In the genomic region with DNA sequence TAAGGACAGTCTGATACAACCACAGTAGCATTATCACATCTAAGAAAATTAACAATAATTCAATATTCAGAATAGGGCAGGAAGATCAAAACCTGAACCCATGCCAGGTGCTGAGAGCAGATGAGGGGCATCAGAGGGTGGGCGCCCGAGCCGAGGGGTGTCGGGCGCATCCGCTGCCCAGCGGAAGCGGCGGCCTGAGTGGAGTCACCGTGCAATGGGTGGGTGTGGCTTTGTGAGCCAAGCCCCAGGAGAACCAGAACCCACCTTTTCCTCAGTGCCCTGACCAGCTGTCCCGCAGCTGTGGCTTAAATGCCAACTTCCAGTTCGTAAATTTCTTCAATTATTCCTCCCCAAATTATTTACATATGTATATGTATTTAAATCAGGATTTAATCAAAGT, we compare ENCODE assay signal across 10 cellular contexts. TPM values are rescaled to one million over a fixed set of nuclear protein-coding genes. Genes with fewer than 3 reads are reported as not detected.
DNase-seq lines count a peak whose midpoint lies in the region; ATAC-seq and TF ChIP-seq lines count a peak whose summit lies in the region.
"Had no signal": no experiment of that assay in that cellular context is flagged by ENCODE, and none has a peak within 500 bp of the region (broad histone marks: within the 10 kb centered on the region; RNA-seq: fewer than 3 reads in every experiment).

No MANE protein-coding gene starts in this region.

- POLR2A ChIA-PET in AG04449 (lab: Yijun Ruan, JAX) = no interaction called here

- TF ChIP-seq CTCF in AG04449 (IDR thresholded peaks at IDR 0.05; ENCODE audit: insufficient read depth, low read length, missing control alignments) = no peak
- TF ChIP-seq CTCF in natural killer cell (IDR thresholded peaks at IDR 0.05) = no peak

- DNase-seq in AG04449 (ENCODE audit: low read depth, low spot score) = no peak
- DNase-seq in effector memory CD4-positive, alpha-beta T cell = no peak
- no peak for DNase-seq in natural killer cell
- DNase-seq in GOT3 (lab: John Stamatoyannopoulos, UW) = no peak
- no peak for DNase-seq in NCI-H774 (lab: John Stamatoyannopoulos, UW)
- no peak for DNase-seq in NCI-H146 treated with DMSO at 0.1 percent for 48 hours (lab: John Stamatoyannopoulos, UW; ENCODE audit: unreplicated experiment)
- DNase-seq: Kasumi-1 had no signal

- H3K27me3 Mint-ChIP-seq in IgD-negative memory B cell = no peaks in the 10 kb centered on the region
- H3K27me3 Mint-ChIP-seq in natural killer cell (ENCODE audit: low read depth in 2 of 2) = no peaks in the 10 kb centered on the region

- ATAC-seq in natural killer cell = peak in 2 of 3 donors; percentile 27 to 44
- no peak for ATAC-seq in GM21529 (IDR thresholded peaks at IDR 0.05; ENCODE audit: unreplicated experiment)
- ATAC-seq: HCT116 had no signal

- peak overlapping the region; percentile 44 for H3K27ac ChIP-seq in effector memory CD4-positive, alpha-beta T cell (ENCODE audit: insufficient read depth, low read length, poor library complexity, severe bottlenecking)

- H3K4me1 Mint-ChIP-seq in IgD-negative memory B cell = peaks cover 16 to 25% (median 23%) of the 10 kb centered on the region in 3 donors
- H3K4me1 Mint-ChIP-seq in natural killer cell = peaks cover 11 to 32% of the 10 kb centered on the region in 2 donors

- no peaks in the 10 kb centered on the region for H3K27me3 ChIP-seq in effector memory CD4-positive, alpha-beta T cell (replicated peaks; ENCODE audit: control insufficient read depth, insufficient read depth, low read length, poor library complexity, severe bottlenecking)

- H3K9me3 ChIP-seq in effector memory CD4-positive, alpha-beta T cell (ENCODE audit: control insufficient read depth, low read length) = no peaks in the 10 kb centered on the region

- peak overlapping the region in 2 of 3 donors; percentile 1 to 69 for H3K27ac Mint-ChIP-seq in IgD-negative memory B cell
- peak overlapping the region; percentile 87 to 88 for H3K27ac Mint-ChIP-seq in natural killer cell

- peak overlapping the region; percentile 38 to 88 (median 72) for H3K4me3 Mint-ChIP-seq in IgD-negative memory B cell
- H3K4me3 Mint-ChIP-seq in natural killer cell = peak overlapping the region; percentile 81

- CTCF ChIA-PET in AG04449 (lab: Yijun Ruan, JAX) = interaction anchor here (1.6 kb wide), 1 partner anchor 22 kb away, joined by 14 read pairs; no protein-coding TSS in a partner anchor

- H3K36me3 Mint-ChIP-seq in IgD-negative memory B cell = peaks cover 3% of the 10 kb centered on the region
- H3K36me3 Mint-ChIP-seq in natural killer cell = no peaks in the 10 kb centered on the region

- intact Hi-C loops in natural killer cell (cut with micrococcal nuclease) = no loop called here

- H3K4me3 ChIP-seq in AG04449 (ENCODE audit: low read depth, low read length) = peak overlapping the region; percentile 52
- no peak overlapping the region for H3K4me3 ChIP-seq in effector memory CD4-positive, alpha-beta T cell (ENCODE audit: insufficient read depth, low read depth, low read length, poor library complexity, severe bottlenecking)

- no peaks in the 10 kb centered on the region for H3K36me3 ChIP-seq in effector memory CD4-positive, alpha-beta T cell (ENCODE audit: control insufficient read depth, insufficient read depth, low read length)

- H3K4me1 ChIP-seq in effector memory CD4-positive, alpha-beta T cell (ENCODE audit: control insufficient read depth, insufficient read depth, low read length, poor library complexity, severe bottlenecking) = no peaks in the 10 kb centered on the region

- H3K9me3 Mint-ChIP-seq in IgD-negative memory B cell = no peaks in the 10 kb centered on the region
- no peaks in the 10 kb centered on the region for H3K9me3 Mint-ChIP-seq in natural killer cell

RNA-seq across cellular contexts. Expression of gene DNAH1, which starts 1.1 kb away (rescaled TPM):
- 1.1 TPM for polyA plus RNA-seq in IgD-negative memory B cell
- 10 to 100 TPM; 72.3 to 81.7 (median 74.2) TPM for total RNA-seq in natural killer cell

RNA-seq across cellular contexts. Expression of gene GLYCTK, which starts 29.6 kb away (rescaled TPM):
- polyA plus RNA-seq in IgD-negative memory B cell = 7.4 TPM
- total RNA-seq in natural killer cell = 10 to 100 TPM; 43.3 to 60.8 (median 45.2) TPM

RNA-seq across cellular contexts. Expression of gene WDR82, which starts 38.7 kb away (rescaled TPM):
- 55.0 TPM for polyA plus RNA-seq in IgD-negative memory B cell
- 100 to 1,000 TPM; 108 to 131 (median 109) TPM for total RNA-seq in natural killer cell
